ENCODE assay signal across 9 cellular contexts in the genomic region with DNA sequence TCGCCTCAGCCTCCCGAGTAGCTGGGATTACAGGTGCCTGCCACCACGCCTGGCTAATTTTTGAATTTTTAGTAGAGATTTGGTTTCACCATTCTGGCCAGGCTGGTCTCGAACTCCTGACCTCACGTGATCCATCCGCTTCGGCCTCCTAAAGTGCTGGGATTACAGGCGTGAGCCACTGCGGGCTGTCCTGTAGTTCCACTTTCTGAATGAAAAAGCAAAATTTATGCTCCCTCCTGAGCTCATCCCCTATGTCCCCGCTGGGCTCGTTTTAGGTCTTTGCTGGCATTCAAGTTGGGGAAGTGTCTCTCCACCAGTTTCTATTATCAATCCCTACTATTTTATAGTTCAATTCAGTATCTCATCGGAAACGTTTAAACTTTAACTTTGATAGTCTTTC. TPM values are rescaled to one million over a fixed set of nuclear protein-coding genes. Genes with fewer than 3 reads are reported as not detected.
DNase-seq lines count a peak whose midpoint lies in the region; ATAC-seq and TF ChIP-seq lines count a peak whose summit lies in the region.
"Had no signal": no experiment of that assay in that cellular context is flagged by ENCODE, and none has a peak within 500 bp of the region (broad histone marks: within the 10 kb centered on the region; RNA-seq: fewer than 3 reads in every experiment).

No MANE protein-coding gene starts in this region.

- peak; percentile 7 for ATAC-seq in GM23338
- ATAC-seq in psoas muscle, result peak in 2 of 4 donors; percentile 5 to 11

- H3K27ac ChIP-seq in GM23338 (ENCODE audit: low read depth), result no peak overlapping the region
- no peak overlapping the region for H3K27ac ChIP-seq in PC-9
- peak overlapping the region in 2 of 4 donors; percentile 66 to 77 for H3K27ac ChIP-seq in esophagus muscularis mucosa (replicated peaks in 1 of 4)
- no peak overlapping the region for H3K27ac ChIP-seq in psoas muscle

- no peaks in the 10 kb centered on the region for H3K9me2 ChIP-seq in GM23338 (ENCODE audit: insufficient read depth)
- H3K9me2 ChIP-seq in PC-9 (ENCODE audit: insufficient read depth), result no peaks in the 10 kb centered on the region

- no peaks in the 10 kb centered on the region for H3K9me3 ChIP-seq in PC-9 (ENCODE audit: insufficient read depth, low read depth)
- H3K9me3 ChIP-seq in esophagus muscularis mucosa, result no peaks in the 10 kb centered on the region
- H3K9me3 ChIP-seq in psoas muscle, result no peaks in the 10 kb centered on the region
- H3K9me3 ChIP-seq: upper lobe of left lung had no signal

- H3K9me3 Mint-ChIP-seq in GM23338, result no peaks in the 10 kb centered on the region

- DNase-seq in GM23338 (ENCODE audit: low spot score) (no peak), PC-9 (no peak), esophagus muscularis mucosa (ENCODE audit: extremely low spot score) (no peak), psoas muscle (no peak), NCI-H2227 treated with DMSO at 0.1 percent for 48 hours (lab: John Stamatoyannopoulos, UW) (no peak), OCI-M2 (lab: John Stamatoyannopoulos, UW; ENCODE audit: unreplicated experiment) (no peak), posterior cingulate gyrus (no peak), DMS 273 (lab: John Stamatoyannopoulos, UW; ENCODE audit: unreplicated experiment) (no peak)

- no peaks in the 10 kb centered on the region for H3K79me2 ChIP-seq in GM23338 (replicated peaks; ENCODE audit: insufficient read depth)
- no peaks in the 10 kb centered on the region for H3K79me2 ChIP-seq in PC-9 (ENCODE audit: low read depth)

- H3K27ac Mint-ChIP-seq in GM23338, result peak overlapping the region; percentile 29; the same call in 1 of the 2 replicates

- peak overlapping the region; percentile 92 for H3K4me2 ChIP-seq in GM23338
- peak overlapping the region; percentile 83 for H3K4me2 ChIP-seq in PC-9

- H4K20me1 ChIP-seq in GM23338 (replicated peaks; ENCODE audit: insufficient read depth) (no peaks in the 10 kb centered on the region), PC-9 (ENCODE audit: insufficient read depth) (no peaks in the 10 kb centered on the region)

- peak overlapping the region; percentile 5; the same call in 1 of the 2 replicates for H2AFZ ChIP-seq in GM23338
- H2AFZ ChIP-seq in PC-9, result peak overlapping the region; percentile 96; the same call in 1 of the 2 replicates

- intact Hi-C loops in PC-9 (cut with micrococcal nuclease; ENCODE audit: unreplicated experiment), result loop anchor here (1.0 to 2.0 kb wide), 4 partner anchors 64 to 338 kb away; partner anchors contain the start of gene ACOT2
- intact Hi-C loops in esophagus muscularis mucosa (cut with DNase I), result loop anchor here (2.0 kb wide), 1 partner anchor 124 kb away; no protein-coding TSS in a partner anchor
- intact Hi-C loops in psoas muscle (cut with DNase I), result loop anchor here (2.0 to 5.0 kb wide), 4 partner anchors 46 to 124 kb away; partner anchors contain the start of gene ACOT2 (in 1 of the 2)
- intact Hi-C loops in posterior cingulate gyrus (cut with DNase I), result loop anchor here (2.0 to 5.0 kb wide), 2 partner anchors 79 to 124 kb away; partner anchors contain the start of gene PNMA1

- POLR2A ChIA-PET in PC-9 (lab: Charles Lee; ENCODE audit: unreplicated experiment), result no interaction called here

- H3K27me3 Mint-ChIP-seq in GM23338 (ENCODE audit: insufficient read depth, low read depth, poor library complexity), result peaks cover 6% of the 10 kb centered on the region

- TF ChIP-seq EP300 in esophagus muscularis mucosa (IDR thresholded peaks at IDR 0.05), result no peak

- peak overlapping the region; percentile 79 for H3K4me3 ChIP-seq in GM23338
- H3K4me3 ChIP-seq in PC-9, result peak overlapping the region; percentile 58
- H3K4me3 ChIP-seq in esophagus muscularis mucosa, result peak overlapping the region; percentile 59 to 69 (median 66)
- peak overlapping the region; percentile 68 for H3K4me3 ChIP-seq in psoas muscle

- H3K36me3 ChIP-seq in GM23338 (ENCODE audit: insufficient read depth), result no peaks in the 10 kb centered on the region
- H3K36me3 ChIP-seq in PC-9 (ENCODE audit: low read depth), result no peaks in the 10 kb centered on the region
- no peaks in the 10 kb centered on the region for H3K36me3 ChIP-seq in esophagus muscularis mucosa
- H3K36me3 ChIP-seq in psoas muscle (ENCODE audit: insufficient read depth in 1 of 2, low read depth in 1 of 2), result no peaks in the 10 kb centered on the region
- H3K36me3 ChIP-seq: upper lobe of left lung had no signal

- no peak for TF ChIP-seq CTCF in GM23338 (conservative IDR thresholded peaks at IDR 0.05; ENCODE audit: low read depth in 2 of 2)
- no peak for TF ChIP-seq CTCF in PC-9 (conservative IDR thresholded peaks at IDR 0.05)
- TF ChIP-seq CTCF in esophagus muscularis mucosa (IDR thresholded peaks at IDR 0.05), result no peak
- TF ChIP-seq CTCF in psoas muscle (IDR thresholded peaks at IDR 0.05), result no peak

- no peaks in the 10 kb centered on the region for H3K36me3 Mint-ChIP-seq in GM23338 (ENCODE audit: low read depth)

- H3K27me3 ChIP-seq in GM23338 (ENCODE audit: insufficient read depth) (no peaks in the 10 kb centered on the region), PC-9 (ENCODE audit: insufficient read depth, low read depth) (no peaks in the 10 kb centered on the region), esophagus muscularis mucosa (no peaks in the 10 kb centered on the region), psoas muscle (ENCODE audit: insufficient read depth in 3 of 3, low read length in 2 of 3) (no peaks in the 10 kb centered on the region)
- H3K27me3 ChIP-seq: upper lobe of left lung had no signal

- peaks cover 6% of the 10 kb centered on the region; the same call in 1 of the 2 replicates for H3K4me1 ChIP-seq in GM23338 (ENCODE audit: insufficient read depth)
- H3K4me1 ChIP-seq in PC-9 (replicated peaks; ENCODE audit: insufficient read depth), result peaks cover 13% of the 10 kb centered on the region
- peaks cover 5 to 25% (median 19%) of the 10 kb centered on the region in 4 donors for H3K4me1 ChIP-seq in esophagus muscularis mucosa
- peaks cover 4% of the 10 kb centered on the region for H3K4me1 ChIP-seq in psoas muscle

- no TSS peak for BruUV-seq in PC-9 (replicated peaks; lab: Mats Ljungman, UMichigan)

- H3K4me1 Mint-ChIP-seq in GM23338, result peaks cover 6% of the 10 kb centered on the region; the same call in 2 of the 3 replicates

- peaks cover 11% of the 10 kb centered on the region for H3F3A ChIP-seq in GM23338 (replicated peaks; ENCODE audit: low read depth)
- H3F3A ChIP-seq in PC-9 (ENCODE audit: insufficient read depth, low read depth), result peaks cover 4% of the 10 kb centered on the region

- CTCF ChIA-PET in PC-9 (lab: Charles Lee), result interaction anchor here (1.0 kb wide), 1 partner anchor 20 kb away, joined by 5 read pairs; the partner anchor contains the start of gene ACOT6

- WGBS in esophagus muscularis mucosa, result 50% methylated on average over 13 of the region's 13 CpGs
- 38 to 45% (median 43%) methylated on average over 13 of the region's 13 CpGs for WGBS in psoas muscle, 3 donors

- no peak for TF ChIP-seq POLR2A in esophagus muscularis mucosa (IDR thresholded peaks at IDR 0.05; ENCODE audit: low read depth)

- H3K4me3 Mint-ChIP-seq in GM23338, result peak overlapping the region; percentile 75

TF ChIP-seq in GM23338, 12 proteins besides CTCF, POLR2A, EP300 and RAD21:
- no peak for TF ChIP-seq ZNF114 (CRISPR knock-in tag; IDR thresholded peaks at IDR 0.05)
- TF ChIP-seq CREB1 (CRISPR knock-in tag; IDR thresholded peaks at IDR 0.05; ENCODE audit: low read depth), result no peak
- TF ChIP-seq EZH2 (IDR thresholded peaks at IDR 0.05; ENCODE audit: low read depth, unreplicated experiment), result no peak
- TF ChIP-seq POLR2AphosphoS5 (IDR thresholded peaks at IDR 0.05; ENCODE audit: low read depth), result no peak
- TF ChIP-seq EZH2phosphoT487 (IDR thresholded peaks at IDR 0.05; ENCODE audit: unreplicated experiment), result no peak
- TF ChIP-seq NANOG (IDR thresholded peaks at IDR 0.05; ENCODE audit: borderline replicate concordance), result no peak
- TF ChIP-seq, protein P1, sequence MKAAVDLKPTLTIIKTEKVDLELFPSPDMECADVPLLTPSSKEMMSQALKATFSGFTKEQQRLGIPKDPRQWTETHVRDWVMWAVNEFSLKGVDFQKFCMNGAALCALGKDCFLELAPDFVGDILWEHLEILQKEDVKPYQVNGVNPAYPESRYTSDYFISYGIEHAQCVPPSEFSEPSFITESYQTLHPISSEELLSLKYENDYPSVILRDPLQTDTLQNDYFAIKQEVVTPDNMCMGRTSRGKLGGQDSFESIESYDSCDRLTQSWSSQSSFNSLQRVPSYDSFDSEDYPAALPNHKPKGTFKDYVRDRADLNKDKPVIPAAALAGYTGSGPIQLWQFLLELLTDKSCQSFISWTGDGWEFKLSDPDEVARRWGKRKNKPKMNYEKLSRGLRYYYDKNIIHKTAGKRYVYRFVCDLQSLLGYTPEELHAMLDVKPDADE (IDR thresholded peaks at IDR 0.05), result no peak
- TF ChIP-seq STAT1 (IDR thresholded peaks at IDR 0.05; ENCODE audit: unreplicated experiment), result no peak

RNA-seq across cellular contexts. Expression of gene DNAL1, which starts 11.7 kb away (rescaled TPM):
- total RNA-seq in GM23338 (2014; rRNA removed; shearing (Covaris generic)), result 7.6 and 10.6 TPM in 2 replicates
- polyA plus RNA-seq in GM23338 (2016; fragmentation: Nextera tagmentation; extraction: Ambion mirVana) (23.6 and 29.3 TPM in 2 replicates), psoas muscle (10 to 100 TPM in 1 of 3 donors, 1 to 10 TPM in 2; 6.0 to 20.0 (median 7.1) TPM)
- total RNA-seq in PC-9 (2021) (23.0 and 25.5 TPM in 2 replicates), esophagus muscularis mucosa (10 to 100 TPM in 2 of 4 donors, 1 to 10 TPM in 2; 6.2 to 13.7 (median 10.4) TPM), psoas muscle (1 to 10 TPM; 4.3 to 8.4 (median 6.3) TPM)

RNA-seq across cellular contexts. Expression of gene ACOT6, which starts 20.8 kb away (rescaled TPM):
- total RNA-seq in GM23338 (2014; rRNA removed; shearing (Covaris generic)), result 0.83 TPM in 1 of 2 replicates, not detected in the other
- polyA plus RNA-seq in GM23338 (2016; fragmentation: Nextera tagmentation; extraction: Ambion mirVana) (0.24 and 0.44 TPM in 2 replicates), psoas muscle (not detected)
- total RNA-seq in PC-9 (2021) (not detected in 2 replicates), esophagus muscularis mucosa (not detected), psoas muscle (not detected)
- total RNA-seq: upper lobe of left lung had no signal

RNA-seq across cellular contexts. Expression of gene ACOT4, which starts 41.4 kb away (rescaled TPM):
- total RNA-seq in GM23338 (2014; rRNA removed; shearing (Covaris generic)), result 1.6 and 3.7 TPM in 2 replicates
- polyA plus RNA-seq in GM23338 (2016; fragmentation: Nextera tagmentation; extraction: Ambion mirVana), result 0.97 and 1.0 TPM in 2 replicates
- total RNA-seq in PC-9 (2021), result 3.5 and 4.9 TPM in 2 replicates
- under 1 TPM; 0.42 to 0.57 (median 0.48) TPM for total RNA-seq in esophagus muscularis mucosa
- under 1 TPM; 0.25 to 0.60 (median 0.32) TPM for total RNA-seq in psoas muscle
- 1 to 10 TPM in 1 of 3 donors, under 1 TPM in 2; 0.11 to 2.5 (median 0.16) TPM for polyA plus RNA-seq in psoas muscle
